9 cellular contexts compared by ENCODE assay signal in the genomic region with DNA sequence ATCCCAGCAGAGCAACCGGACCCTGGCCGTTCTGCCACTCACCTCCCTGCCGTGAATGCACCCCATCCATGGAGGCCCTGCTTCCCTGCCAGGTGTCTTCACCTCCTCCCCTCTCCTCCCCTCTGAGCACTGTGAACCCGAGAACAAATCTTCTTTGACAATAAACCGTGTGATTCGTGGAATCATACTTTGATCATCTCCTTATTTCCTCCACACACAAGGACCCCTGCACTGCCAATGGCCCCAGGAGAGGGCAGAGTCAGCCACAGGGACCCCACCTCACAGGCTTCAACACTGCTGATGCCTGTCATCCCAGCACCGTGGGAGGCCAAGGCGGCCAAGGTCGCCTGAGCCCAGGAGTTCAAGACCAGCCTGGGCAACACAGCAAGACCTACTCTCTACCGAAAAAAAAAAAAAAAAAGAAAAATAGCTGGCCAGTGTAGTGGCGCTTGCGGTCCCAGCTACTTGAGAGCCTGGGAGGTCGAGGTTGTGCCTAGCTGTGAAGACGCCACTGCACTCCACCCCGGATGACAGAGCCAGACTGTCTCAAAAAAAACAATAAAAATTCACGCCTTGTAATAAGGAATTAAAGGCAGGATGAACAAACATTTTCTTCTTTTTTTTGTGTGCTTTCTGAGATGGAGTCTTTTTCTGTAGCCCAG. TPM values are rescaled to one million over a fixed set of nuclear protein-coding genes. Genes with fewer than 3 reads are reported as not detected.
DNase-seq lines count a peak whose midpoint lies in the region; ATAC-seq and TF ChIP-seq lines count a peak whose summit lies in the region.
"Had no signal": no experiment of that assay in that cellular context is flagged by ENCODE, and none has a peak within 500 bp of the region (broad histone marks: within the 10 kb centered on the region; RNA-seq: fewer than 3 reads in every experiment).

No MANE protein-coding gene starts in this region.

- peak overlapping the region; percentile 85 for H3K27ac Mint-ChIP-seq in activated CD8-positive, alpha-beta T cell treated with anti-CD3 and anti-CD28 coated beads, Interleukin-2, amount 10 ng/mL, durations not matched to agents 7 days and 5 days

- H3K4me1 ChIP-seq in heart left ventricle (peaks cover 17 to 76% (median 53%) of the 10 kb centered on the region in 12 donors), iPS-20b (ENCODE audit: insufficient read depth, low read length) (peaks cover 14% of the 10 kb centered on the region), upper lobe of left lung (peaks cover 43 to 73% (median 53%) of the 10 kb centered on the region in 4 donors)

- POLR2A ChIA-PET in activated CD8-positive, alpha-beta T cell treated with anti-CD3 and anti-CD28 coated beads, Interleukin-2, amount 10 ng/mL, durations not matched to agents 7 days and 5 days (lab: Charles Lee) = interaction anchor here (0.7 to 2.1 kb wide), 3 partner anchors 8 to 152 kb away, joined by 3 to 8 read pairs (median 7); partner anchors contain the start of genes BAG5 and COA8

- no peak for TF ChIP-seq CTCF in heart left ventricle (IDR thresholded peaks at IDR 0.05)
- no peak for TF ChIP-seq CTCF in upper lobe of left lung (IDR thresholded peaks at IDR 0.05)

- H3K4me3 ChIP-seq in heart left ventricle (peak overlapping the region in 9 of 12 donors; percentile 64 to 95 (median 83)), iPS-20b (ENCODE audit: low read length) (peak overlapping the region; percentile 70), upper lobe of left lung (peak overlapping the region in 3 of 4 donors; percentile 97 to 98 (median 98))

- peak overlapping the region; percentile 93 for H3K4me3 Mint-ChIP-seq in activated CD8-positive, alpha-beta T cell treated with anti-CD3 and anti-CD28 coated beads, Interleukin-2, amount 10 ng/mL, durations not matched to agents 7 days and 5 days

- H3K9me3 ChIP-seq in heart left ventricle = no peaks in the 10 kb centered on the region
- no peaks in the 10 kb centered on the region for H3K9me3 ChIP-seq in iPS-20b (ENCODE audit: insufficient read depth, low read depth, low read length)
- no peaks in the 10 kb centered on the region for H3K9me3 ChIP-seq in upper lobe of left lung

- DNase-seq in heart left ventricle (no peak), left cardiac atrium (no peak), upper lobe of left lung (no peak)
- no peak for DNase-seq in activated CD8-positive, alpha-beta T cell treated with anti-CD3 and anti-CD28 coated beads, Interleukin-2, amount 10 ng/mL, durations not matched to agents 7 days and 5 days
- DNase-seq: NCI-H1694 treated with DMSO at 0.1 percent for 48 hours had no signal

- peak overlapping the region; percentile 86; the same call in 1 of the 2 replicates for H3K9ac ChIP-seq in iPS-20b (ENCODE audit: low read depth, low read length)

- H3K36me3 ChIP-seq in heart left ventricle = peaks cover 0 to 6% (median 0%) of the 10 kb centered on the region in 9 donors
- H3K36me3 ChIP-seq in iPS-20b (ENCODE audit: insufficient read depth, low read depth, low read length) = peaks cover 18% of the 10 kb centered on the region
- H3K36me3 ChIP-seq in upper lobe of left lung = peaks cover 0 to 7% (median 1%) of the 10 kb centered on the region in 4 donors

- H3K27me3 Mint-ChIP-seq in activated CD8-positive, alpha-beta T cell treated with anti-CD3 and anti-CD28 coated beads, Interleukin-2, amount 10 ng/mL, durations not matched to agents 7 days and 5 days (ENCODE audit: low read depth) = no peaks in the 10 kb centered on the region

- WGBS in heart left ventricle, 4 donors = 69 to 78% (median 73%) methylated on average over 16 of the region's 16 CpGs
- WGBS in upper lobe of left lung, 2 donors = 62 to 65% methylated on average over 16 of the region's 16 CpGs

- intact Hi-C loops in heart left ventricle (cut with DNase I) = loop anchor here in 3 of 10 donors (10.0 kb wide), 2 partner anchors 139 to 149 kb away; partner anchors contain the start of genes BAG5 (in 1 of the 3) and COA8 (in 1 of the 3)
- intact Hi-C loops in left cardiac atrium (cut with DNase I) = no loop called here

- peaks cover 29% of the 10 kb centered on the region for H3K36me3 Mint-ChIP-seq in activated CD8-positive, alpha-beta T cell treated with anti-CD3 and anti-CD28 coated beads, Interleukin-2, amount 10 ng/mL, durations not matched to agents 7 days and 5 days (ENCODE audit: low read depth)

- no peaks in the 10 kb centered on the region for H3K9me3 Mint-ChIP-seq in activated CD8-positive, alpha-beta T cell treated with anti-CD3 and anti-CD28 coated beads, Interleukin-2, amount 10 ng/mL, durations not matched to agents 7 days and 5 days (ENCODE audit: insufficient read depth)

- TF ChIP-seq POLR2A in heart left ventricle (IDR thresholded peaks at IDR 0.05) (no peak), upper lobe of left lung (IDR thresholded peaks at IDR 0.05) (no peak)

- no peak for TF ChIP-seq EP300 in upper lobe of left lung (IDR thresholded peaks at IDR 0.05)

- H3K27ac ChIP-seq in heart left ventricle = no peak overlapping the region
- no peak overlapping the region for H3K27ac ChIP-seq in iPS-20b (ENCODE audit: low read length)
- H3K27ac ChIP-seq in upper lobe of left lung = no peak overlapping the region

- CTCF ChIA-PET in activated CD8-positive, alpha-beta T cell treated with anti-CD3 and anti-CD28 coated beads, Interleukin-2, amount 10 ng/mL, durations not matched to agents 7 days and 5 days (lab: Charles Lee) = no interaction called here

- H3K4me1 Mint-ChIP-seq in activated CD8-positive, alpha-beta T cell treated with anti-CD3 and anti-CD28 coated beads, Interleukin-2, amount 10 ng/mL, durations not matched to agents 7 days and 5 days (ENCODE audit: low read depth) = peaks cover 57% of the 10 kb centered on the region

- H3K27me3 ChIP-seq in heart left ventricle (no peaks in the 10 kb centered on the region), iPS-20b (ENCODE audit: insufficient read depth, low read length) (peaks cover 4% of the 10 kb centered on the region; the same call in 1 of the 2 replicates), upper lobe of left lung (no peaks in the 10 kb centered on the region)

- ATAC-seq in heart left ventricle = no peak
- no peak for ATAC-seq in left cardiac atrium
- no peak for ATAC-seq in activated CD8-positive, alpha-beta T cell treated with anti-CD3 and anti-CD28 coated beads, Interleukin-2, amount 10 ng/mL, durations not matched to agents 7 days and 5 days
- no peak for ATAC-seq in upper lobe of left lung (ENCODE audit: low FRiP score in 2 of 2)
- no peak for ATAC-seq in HG02885 (IDR thresholded peaks at IDR 0.05; ENCODE audit: poor library complexity, unreplicated experiment)
- ATAC-seq in GM21825 (IDR thresholded peaks at IDR 0.05; ENCODE audit: unreplicated experiment) = no peak
- ATAC-seq in HG03354 (IDR thresholded peaks at IDR 0.05; ENCODE audit: poor library complexity, severe bottlenecking, unreplicated experiment) = no peak

RNA-seq across cellular contexts. Expression of gene XRCC3, which starts 1.1 kb away (rescaled TPM):
- total RNA-seq in heart left ventricle (1 to 10 TPM; 1.9 to 8.7 (median 3.1) TPM), left cardiac atrium (1 to 10 TPM; 3.8 to 4.4 TPM), upper lobe of left lung (10 to 100 TPM in 1 of 6 donors, 1 to 10 TPM in 5; 2.4 to 16.8 (median 5.8) TPM)
- 1 to 10 TPM; 1.9 to 2.6 TPM for polyA plus RNA-seq in heart left ventricle
- total RNA-seq in activated CD8-positive, alpha-beta T cell treated with anti-CD3 and anti-CD28 coated beads, Interleukin-2, amount 10 ng/mL, durations not matched to agents 7 days and 5 days = 10 to 100 TPM; 46.2 to 52.5 TPM

RNA-seq across cellular contexts. Expression of gene ZFYVE21, which starts 1.4 kb away (rescaled TPM):
- total RNA-seq in heart left ventricle = 10 to 100 TPM; 44.1 to 79.4 (median 52.5) TPM
- polyA plus RNA-seq in heart left ventricle = 10 to 100 TPM; 48.8 to 86.1 TPM
- total RNA-seq in left cardiac atrium = 10 to 100 TPM; 47.0 to 48.7 TPM
- 10 to 100 TPM; 16.7 to 17.4 TPM for total RNA-seq in activated CD8-positive, alpha-beta T cell treated with anti-CD3 and anti-CD28 coated beads, Interleukin-2, amount 10 ng/mL, durations not matched to agents 7 days and 5 days
- total RNA-seq in upper lobe of left lung = 10 to 100 TPM; 29.3 to 92.1 (median 65.5) TPM
